ENCODE assay signal across 6 cellular contexts in the genomic region with DNA sequence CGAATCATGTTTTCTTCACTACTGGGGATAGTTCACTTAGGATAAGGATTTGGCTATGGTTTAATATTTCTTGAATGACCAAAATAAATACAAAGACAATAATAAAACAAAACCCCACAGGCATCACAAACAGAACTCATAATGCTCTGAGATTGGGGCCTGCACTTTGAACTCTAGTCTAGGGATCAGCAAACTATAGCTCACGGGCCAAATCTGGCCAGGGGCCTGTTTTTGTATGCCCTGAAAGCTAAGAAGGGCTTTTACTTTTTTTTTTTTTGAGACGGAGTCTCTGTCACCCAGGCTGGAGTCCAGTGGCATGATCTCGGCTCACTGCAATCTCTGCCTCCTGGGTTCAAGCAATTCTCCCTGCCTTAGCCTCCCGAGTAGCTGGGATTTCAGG. TPM values are rescaled to one million over a fixed set of nuclear protein-coding genes. Genes with fewer than 3 reads are reported as not detected.
"Had no signal": no experiment of that assay in that cellular context is flagged by ENCODE, and none has a peak within 500 bp of the region (broad histone marks: within the 10 kb centered on the region; RNA-seq: fewer than 3 reads in every experiment).

No MANE protein-coding gene starts in this region.

RNA-seq across cellular contexts. Expression of a gene that starts 14.7 kb away (rescaled TPM):
- total RNA-seq: PC-3, SJSA1 had no signal

RNA-seq across cellular contexts. Expression of a gene that starts 44.9 kb away (rescaled TPM):
- total RNA-seq: M059J, PC-3, Peyer's patch, Right ventricle myocardium superior, SJSA1 had no signal
- polyA plus RNA-seq: SK-N-SH had no signal
